ENCODE assay signal across 23 cellular contexts in genomic region chr9:21668504-21668903, GRCh38.
DNase-seq lines count a peak whose midpoint lies in the region; ATAC-seq lines count a peak whose summit lies in the region.
"Had no signal": no experiment of that assay in that cellular context is flagged by ENCODE, and none has a peak within 500 bp of the region (broad histone marks: within the 10 kb centered on the region; RNA-seq: fewer than 3 reads in every experiment).

No MANE protein-coding gene starts in this region.

- peak; percentile 16 for DNase-seq in CD1c-positive myeloid dendritic cell (ENCODE audit: extremely low spot score)
- DNase-seq in NCI-H446 (lab: John Stamatoyannopoulos, UW): peak; percentile 29 to 78
- peak in 48 of 61 donors; percentile 2 to 85 (median 32) for DNase-seq in caudate nucleus (lab: John Stamatoyannopoulos, UW)
- no peak for DNase-seq in memory B cell (ENCODE audit: low spot score in 2 of 2)
- no peak for DNase-seq in GOT3 (lab: John Stamatoyannopoulos, UW)
- DNase-seq in NCI-H2029 (lab: John Stamatoyannopoulos, UW): no peak
- no peak for DNase-seq in activated CD4-positive, alpha-beta T cell treated with anti-CD3 and anti-CD28 coated beads for 48 hours
- no peak for DNase-seq in GM03348 (ENCODE audit: low spot score)
- DNase-seq: activated CD4-positive, alpha-beta T cell treated with anti-CD3 and anti-CD28 coated beads for 4 hours; activated CD8-positive, alpha-beta memory T cell treated with anti-CD3 and anti-CD28 coated beads, Interleukin-2, amount 10 ng/mL, durations not matched to agents 7 days and 5 days; body of pancreas; colonic mucosa; DMS153; endodermal cell; Karpas-422; kidney; naive B cell; NCI-H526 treated with DMSO at 0.1 percent for 48 hours; ovary; Right ventricle myocardium superior had no signal

- no peaks in the 10 kb centered on the region for H3K36me3 Mint-ChIP-seq in memory B cell
- H3K36me3 Mint-ChIP-seq: activated CD8-positive, alpha-beta memory T cell treated with anti-CD3 and anti-CD28 coated beads, Interleukin-2, amount 10 ng/mL, durations not matched to agents 7 days and 5 days; activated naive CD8-positive, alpha-beta T cell; CD14-positive monocyte; naive B cell had no signal

- ATAC-seq in memory B cell (ENCODE audit: low read depth): peak; percentile 37
- ATAC-seq: activated CD8-positive, alpha-beta memory T cell treated with anti-CD3 and anti-CD28 coated beads, Interleukin-2, amount 10 ng/mL, durations not matched to agents 7 days and 5 days; body of pancreas had no signal

- H3K4me3 Mint-ChIP-seq in memory B cell: no peak overlapping the region
- H3K4me3 Mint-ChIP-seq: activated CD8-positive, alpha-beta memory T cell treated with anti-CD3 and anti-CD28 coated beads, Interleukin-2, amount 10 ng/mL, durations not matched to agents 7 days and 5 days; activated naive CD8-positive, alpha-beta T cell; endodermal cell; naive B cell had no signal

- H3K27ac Mint-ChIP-seq in memory B cell: no peak overlapping the region
- H3K27ac Mint-ChIP-seq: activated CD8-positive, alpha-beta memory T cell treated with anti-CD3 and anti-CD28 coated beads, Interleukin-2, amount 10 ng/mL, durations not matched to agents 7 days and 5 days; activated naive CD8-positive, alpha-beta T cell; CD14-positive monocyte; endodermal cell; naive B cell had no signal

- H3K4me1 Mint-ChIP-seq in memory B cell: no peaks in the 10 kb centered on the region
- H3K4me1 Mint-ChIP-seq: CD14-positive monocyte, endodermal cell, naive B cell had no signal

- H3K9me3 Mint-ChIP-seq in memory B cell: no peaks in the 10 kb centered on the region
- H3K9me3 Mint-ChIP-seq: endodermal cell, naive B cell had no signal

- no peak overlapping the region for H3K27ac ChIP-seq in caudate nucleus (ENCODE audit: low read depth, low read length)
- H3K27ac ChIP-seq: body of pancreas, colonic mucosa, hepatocyte, ovary had no signal

- H3K27me3 Mint-ChIP-seq in memory B cell: peaks cover 4% of the 10 kb centered on the region
- H3K27me3 Mint-ChIP-seq: activated naive CD8-positive, alpha-beta T cell had no signal

Comparison
In these comparisons a context has a peak if more than half of its experiments do, and no peak if none do; other contexts are left out.
1. DNase-seq: peak in CD1c-positive myeloid dendritic cell (single experiment), NCI-H446 (2 of 2) and caudate nucleus (48 of 61); none in memory B cell (0 of 2), GOT3 (single experiment), NCI-H2029 (single experiment), activated CD4-positive, alpha-beta T cell treated with anti-CD3 and anti-CD28 coated beads for 48 hours (single experiment) and GM03348 (single experiment).